20 cellular contexts compared by ENCODE assay signal in genomic region chr6:40386200-40386599, GRCh38.
A peak's percentile ranks its signal among the peaks of the same experiment; 100 is the strongest.
DNase-seq lines count a peak whose midpoint lies in the region; ATAC-seq and TF ChIP-seq lines count a peak whose summit lies in the region.
"Had no signal": no experiment of that assay in that cellular context is flagged by ENCODE, and none has a peak within 500 bp of the region (broad histone marks: within the 10 kb centered on the region; RNA-seq: fewer than 3 reads in every experiment).

No MANE protein-coding gene starts in this region.

- no peaks in the 10 kb centered on the region for H3K36me3 Mint-ChIP-seq in activated CD4-positive, alpha-beta T cell treated with anti-CD3 and anti-CD28 coated beads for 36 hours (ENCODE audit: low read depth)
- no peaks in the 10 kb centered on the region for H3K36me3 Mint-ChIP-seq in CD4-positive, alpha-beta T cell (ENCODE audit: low read depth)
- H3K36me3 Mint-ChIP-seq in T-cell: no peaks in the 10 kb centered on the region
- H3K36me3 Mint-ChIP-seq in naive thymus-derived CD4-positive, alpha-beta T cell: peaks cover 0 to 44% (median 0%) of the 10 kb centered on the region in 5 donors

- 57 to 83% methylated on average over 3 of the region's 3 CpGs for WGBS in upper lobe of left lung, 2 donors

- intact Hi-C loops in activated CD4-positive, alpha-beta T cell treated with anti-CD3 and anti-CD28 coated beads for 36 hours (cut with DNase I, micrococcal nuclease): no loop called here
- intact Hi-C loops in CD4-positive, alpha-beta T cell (cut with DNase I, micrococcal nuclease): no loop called here
- intact Hi-C loops in naive thymus-derived CD4-positive, alpha-beta T cell (cut with micrococcal nuclease): loop anchor here (5.0 kb wide), 3 partner anchors 59 to 201 kb away; partner anchors contain the start of gene LRFN2 (in 1 of the 2)

- POLR2A ChIA-PET in activated CD4-positive, alpha-beta T cell treated with anti-CD3 and anti-CD28 coated beads for 36 hours (lab: Charles Lee): no interaction called here
- POLR2A ChIA-PET in CD4-positive, alpha-beta T cell (lab: Charles Lee): no interaction called here
- POLR2A ChIA-PET in T-cell (lab: Charles Lee): interaction anchor here in 1 of 2 donors (0.6 kb wide), 1 partner anchor 8 kb away, joined by 8 read pairs; no protein-coding TSS in a partner anchor
- POLR2A ChIA-PET in naive thymus-derived CD4-positive, alpha-beta T cell (lab: Charles Lee): no interaction called here

- H3K4me1 ChIP-seq in naive thymus-derived CD4-positive, alpha-beta T cell (ENCODE audit: control insufficient read depth in 2 of 2, insufficient read depth in 2 of 2, low read length in 2 of 2): peaks cover 0 to 63% of the 10 kb centered on the region in 2 donors
- H3K4me1 ChIP-seq in upper lobe of left lung: no peaks in the 10 kb centered on the region

- no peak overlapping the region for H3K4me3 Mint-ChIP-seq in activated CD4-positive, alpha-beta T cell treated with anti-CD3 and anti-CD28 coated beads for 36 hours
- H3K4me3 Mint-ChIP-seq in CD4-positive, alpha-beta T cell: peak overlapping the region; percentile 46
- H3K4me3 Mint-ChIP-seq in T-cell: peak overlapping the region in 1 of 3 donors; percentile 49
- H3K4me3 Mint-ChIP-seq in naive thymus-derived CD4-positive, alpha-beta T cell: peak overlapping the region in 6 of 10 donors; percentile 6 to 72 (median 50)

- no peak for DNase-seq in activated CD4-positive, alpha-beta T cell treated with anti-CD3 and anti-CD28 coated beads for 36 hours
- no peak for DNase-seq in activated CD4-positive, alpha-beta T cell treated with anti-CD3 and anti-CD28 coated beads, Interleukin-2, amount 50 U/mL, for 1 hour
- DNase-seq in CD4-positive, alpha-beta T cell: no peak
- DNase-seq in T-cell: no peak
- DNase-seq in naive thymus-derived CD4-positive, alpha-beta T cell: no peak
- DNase-seq in upper lobe of left lung: no peak
- no peak for DNase-seq in NCI-H2196 treated with DMSO at 0.1 percent for 48 hours (lab: John Stamatoyannopoulos, UW; ENCODE audit: unreplicated experiment)
- DNase-seq: DMS79, H7, MV-4-11, NCI-H1694 treated with DMSO at 0.1 percent for 48 hours, NCI-H2107, NCI-H2227 treated with DMSO at 0.1 percent for 48 hours, NCI-H510A treated with DMSO at 0.1 percent for 48 hours, NCI-H774, Right ventricle myocardium superior had no signal

- no peak for TF ChIP-seq CTCF in CD4-positive, alpha-beta T cell (IDR thresholded peaks at IDR 0.05)
- no peak for TF ChIP-seq CTCF in upper lobe of left lung (IDR thresholded peaks at IDR 0.05)

- H3K9me3 Mint-ChIP-seq in activated CD4-positive, alpha-beta T cell treated with anti-CD3 and anti-CD28 coated beads for 36 hours (ENCODE audit: low read depth): no peaks in the 10 kb centered on the region
- no peaks in the 10 kb centered on the region for H3K9me3 Mint-ChIP-seq in CD4-positive, alpha-beta T cell
- H3K9me3 Mint-ChIP-seq in T-cell: peaks cover 0 to 7% (median 0%) of the 10 kb centered on the region in 3 donors
- peaks cover 0 to 10% (median 0%) of the 10 kb centered on the region in 11 donors for H3K9me3 Mint-ChIP-seq in naive thymus-derived CD4-positive, alpha-beta T cell

- H3K27ac ChIP-seq in CD4-positive, alpha-beta T cell (ENCODE audit: low read depth, low read length): no peak overlapping the region
- peak overlapping the region; percentile 64 for H3K27ac ChIP-seq in naive thymus-derived CD4-positive, alpha-beta T cell (ENCODE audit: low read depth, low read length)
- no peak overlapping the region for H3K27ac ChIP-seq in upper lobe of left lung
- H3K27ac ChIP-seq: BLaER1 treated with 17β-estradiol and CSF1 and Interleukin-3, amounts not matched to agents 10 nM and 100 nM; HL-60; KMS-11 had no signal

- no peak for TF ChIP-seq EP300 in upper lobe of left lung (IDR thresholded peaks at IDR 0.05)

- no peak for TF ChIP-seq POLR2A in upper lobe of left lung (IDR thresholded peaks at IDR 0.05)

- H3K27ac Mint-ChIP-seq in activated CD4-positive, alpha-beta T cell treated with anti-CD3 and anti-CD28 coated beads for 36 hours: peak overlapping the region; percentile 22
- peak overlapping the region; percentile 81 for H3K27ac Mint-ChIP-seq in CD4-positive, alpha-beta T cell
- peak overlapping the region; percentile 85 to 93 for H3K27ac Mint-ChIP-seq in T-cell
- peak overlapping the region in 8 of 9 donors; percentile 32 to 94 (median 89) for H3K27ac Mint-ChIP-seq in naive thymus-derived CD4-positive, alpha-beta T cell

- peaks cover 51% of the 10 kb centered on the region for H3K4me1 Mint-ChIP-seq in activated CD4-positive, alpha-beta T cell treated with anti-CD3 and anti-CD28 coated beads for 36 hours
- peaks cover 59% of the 10 kb centered on the region for H3K4me1 Mint-ChIP-seq in CD4-positive, alpha-beta T cell (ENCODE audit: low read depth)
- peaks cover 61 to 68% (median 65%) of the 10 kb centered on the region in 3 donors for H3K4me1 Mint-ChIP-seq in T-cell
- peaks cover 34 to 77% (median 47%) of the 10 kb centered on the region in 7 donors for H3K4me1 Mint-ChIP-seq in naive thymus-derived CD4-positive, alpha-beta T cell

- H3K27me3 Mint-ChIP-seq in activated CD4-positive, alpha-beta T cell treated with anti-CD3 and anti-CD28 coated beads for 36 hours: peaks cover 6% of the 10 kb centered on the region
- peaks cover 4% of the 10 kb centered on the region for H3K27me3 Mint-ChIP-seq in CD4-positive, alpha-beta T cell
- peaks cover 5 to 15% of the 10 kb centered on the region in 2 donors for H3K27me3 Mint-ChIP-seq in T-cell
- peaks cover 0 to 13% (median 8%) of the 10 kb centered on the region in 5 donors for H3K27me3 Mint-ChIP-seq in naive thymus-derived CD4-positive, alpha-beta T cell

- H3K9me3 ChIP-seq in CD4-positive, alpha-beta T cell (ENCODE audit: control insufficient read depth, low read length): no peaks in the 10 kb centered on the region
- no peaks in the 10 kb centered on the region for H3K9me3 ChIP-seq in naive thymus-derived CD4-positive, alpha-beta T cell (ENCODE audit: control insufficient read depth in 2 of 3, low read length in 3 of 3)
- H3K9me3 ChIP-seq in upper lobe of left lung: no peaks in the 10 kb centered on the region
- H3K9me3 ChIP-seq: BLaER1 treated with 17β-estradiol and CSF1 and Interleukin-3, amounts not matched to agents 10 nM and 100 nM had no signal

- no peak overlapping the region for H3K4me3 ChIP-seq in naive thymus-derived CD4-positive, alpha-beta T cell (ENCODE audit: low read length)
- H3K4me3 ChIP-seq in upper lobe of left lung: no peak overlapping the region
- H3K4me3 ChIP-seq: BLaER1 treated with 17β-estradiol and CSF1 and Interleukin-3, amounts not matched to agents 10 nM and 100 nM had no signal

- no peak for ATAC-seq in activated CD4-positive, alpha-beta T cell treated with anti-CD3 and anti-CD28 coated beads for 36 hours
- ATAC-seq in CD4-positive, alpha-beta T cell (ENCODE audit: poor library complexity): no peak
- ATAC-seq in T-cell (replicated peaks in 1 of 4) (no peak), upper lobe of left lung (ENCODE audit: low FRiP score in 2 of 2) (no peak), GM19023 (IDR thresholded peaks at IDR 0.05; ENCODE audit: unreplicated experiment) (no peak)
- no peak for ATAC-seq in naive thymus-derived CD4-positive, alpha-beta T cell

- H3K36me3 ChIP-seq in naive thymus-derived CD4-positive, alpha-beta T cell (ENCODE audit: control insufficient read depth in 2 of 3, insufficient read depth in 3 of 3, low read length in 3 of 3): no peaks in the 10 kb centered on the region
- H3K36me3 ChIP-seq in upper lobe of left lung: no peaks in the 10 kb centered on the region
- H3K36me3 ChIP-seq: BLaER1 treated with 17β-estradiol and CSF1 and Interleukin-3, amounts not matched to agents 10 nM and 100 nM had no signal

- H3K27me3 ChIP-seq in CD4-positive, alpha-beta T cell (ENCODE audit: control insufficient read depth, insufficient read depth, low read length): no peaks in the 10 kb centered on the region
- H3K27me3 ChIP-seq in naive thymus-derived CD4-positive, alpha-beta T cell (ENCODE audit: control insufficient read depth in 2 of 2, insufficient read depth in 2 of 2, low read length in 2 of 2): no peaks in the 10 kb centered on the region
- H3K27me3 ChIP-seq in upper lobe of left lung: no peaks in the 10 kb centered on the region
- H3K27me3 ChIP-seq: BLaER1 treated with 17β-estradiol and CSF1 and Interleukin-3, amounts not matched to agents 10 nM and 100 nM had no signal

- CTCF ChIA-PET in activated CD4-positive, alpha-beta T cell treated with anti-CD3 and anti-CD28 coated beads for 36 hours (lab: Charles Lee): no interaction called here
- CTCF ChIA-PET in CD4-positive, alpha-beta T cell (lab: Charles Lee): no interaction called here
- CTCF ChIA-PET in T-cell (lab: Charles Lee): no interaction called here
- CTCF ChIA-PET in naive thymus-derived CD4-positive, alpha-beta T cell (lab: Charles Lee): no interaction called here

Comparison
In these comparisons a context has a peak if more than half of its experiments do, and no peak if none do; other contexts are left out.
1. H3K27ac Mint-ChIP-seq: peak in every context shown above with its lines; median percentile 89 in T-cell; 89 in naive thymus-derived CD4-positive, alpha-beta T cell; 81 in CD4-positive, alpha-beta T cell; 22 in activated CD4-positive, alpha-beta T cell treated with anti-CD3 and anti-CD28 coated beads for 36 hours.
2. intact Hi-C loops: an anchor here in naive thymus-derived CD4-positive, alpha-beta T cell (5.0 kb wide); none called in activated CD4-positive, alpha-beta T cell treated with anti-CD3 and anti-CD28 coated beads for 36 hours and CD4-positive, alpha-beta T cell.